In genomic region chr3:71033681-71034220, GRCh38 we compare ENCODE assay signal across 18 cellular contexts.
DNase-seq lines count a peak whose midpoint lies in the region; ATAC-seq and TF ChIP-seq lines count a peak whose summit lies in the region.
"Had no signal": no experiment of that assay in that cellular context is flagged by ENCODE, and none has a peak within 500 bp of the region (broad histone marks: within the 10 kb centered on the region; RNA-seq: fewer than 3 reads in every experiment).

No MANE protein-coding gene starts in this region.

- no peak overlapping the region for H3K4me3 Mint-ChIP-seq in activated naive CD4-positive, alpha-beta T cell treated with anti-CD3 and anti-CD28 coated beads for 36 hours
- H3K4me3 Mint-ChIP-seq in activated B cell treated with CpG ODN at 0.5 μM for 24 hours = no peak overlapping the region
- H3K4me3 Mint-ChIP-seq: endodermal cell had no signal

- peaks cover 90% of the 10 kb centered on the region for H3K4me1 Mint-ChIP-seq in activated naive CD4-positive, alpha-beta T cell treated with anti-CD3 and anti-CD28 coated beads for 36 hours (ENCODE audit: low read depth)
- peaks cover 91% of the 10 kb centered on the region for H3K4me1 Mint-ChIP-seq in activated B cell treated with CpG ODN at 0.5 μM for 24 hours

- H3K36me3 ChIP-seq in esophagus muscularis mucosa = peaks cover 0 to 49% (median 26%) of the 10 kb centered on the region in 4 donors
- H3K36me3 ChIP-seq in sigmoid colon = peaks cover 0 to 17% (median 3%) of the 10 kb centered on the region in 4 donors

- CTCF ChIA-PET in activated naive CD4-positive, alpha-beta T cell treated with anti-CD3 and anti-CD28 coated beads for 36 hours (lab: Charles Lee) = interaction anchor here (1.3 kb wide), 1 partner anchor 10 kb away, joined by 4 read pairs; no protein-coding TSS in a partner anchor
- CTCF ChIA-PET in activated B cell treated with CpG ODN at 0.5 μM for 24 hours (lab: Charles Lee) = interaction anchor here (1.2 to 1.5 kb wide), 2 partner anchors 24 to 35 kb away, joined by 3 to 4 read pairs; no protein-coding TSS in a partner anchor

- 82% methylated on average over 9 of the region's 9 CpGs for WGBS in esophagus muscularis mucosa
- WGBS in sigmoid colon, 2 donors = 91 to 94% methylated on average over 9 of the region's 9 CpGs

- no peak for DNase-seq in activated naive CD4-positive, alpha-beta T cell treated with anti-CD3 and anti-CD28 coated beads for 36 hours
- no peak for DNase-seq in activated naive CD4-positive, alpha-beta T cell (lab: John Stamatoyannopoulos, UW)
- no peak for DNase-seq in activated B cell treated with CpG ODN at 0.5 μM for 24 hours
- DNase-seq in esophagus muscularis mucosa (ENCODE audit: extremely low spot score) = peak; percentile 78
- DNase-seq in sigmoid colon = no peak
- no peak for DNase-seq in NCI-H1105 treated with DMSO at 0.1 percent for 48 hours (lab: John Stamatoyannopoulos, UW)
- no peak for DNase-seq in NCI-H1930 (lab: John Stamatoyannopoulos, UW)
- DNase-seq: endodermal cell; foreskin fibroblast; GOT3; left ventricle myocardium superior; NCI-H1436; NCI-H2227 treated with DMSO at 0.1 percent for 48 hours; stimulated activated CD4-positive, alpha-beta T cell treated with anti-CD3 and anti-CD28 coated beads, Interleukin-12 subunit alpha, Interleukin-12 subunit beta, amount 100 ng/mL, for 4 hours; stomach; SW 1271 had no signal

- H3K27ac Mint-ChIP-seq in activated naive CD4-positive, alpha-beta T cell treated with anti-CD3 and anti-CD28 coated beads for 36 hours = peak overlapping the region; percentile 79
- H3K27ac Mint-ChIP-seq in activated B cell treated with CpG ODN at 0.5 μM for 24 hours = peak overlapping the region; percentile 57
- H3K27ac Mint-ChIP-seq: endodermal cell had no signal

- H3K9me3 ChIP-seq in esophagus muscularis mucosa (no peaks in the 10 kb centered on the region), sigmoid colon (no peaks in the 10 kb centered on the region)
- H3K9me3 ChIP-seq: stomach had no signal

- no peak for TF ChIP-seq CTCF in activated B cell treated with CpG ODN at 0.5 μM for 24 hours (IDR thresholded peaks at IDR 0.05)
- TF ChIP-seq CTCF in esophagus muscularis mucosa (IDR thresholded peaks at IDR 0.05) = no peak
- no peak for TF ChIP-seq CTCF in sigmoid colon (IDR thresholded peaks at IDR 0.05)

- peak overlapping the region; percentile 66 to 77 (median 69) for H3K27ac ChIP-seq in esophagus muscularis mucosa (replicated peaks in 1 of 4)
- H3K27ac ChIP-seq in sigmoid colon = peak overlapping the region; percentile 58 to 84 (median 75)
- H3K27ac ChIP-seq: RWPE1 had no signal

- no peaks in the 10 kb centered on the region for H3K27me3 Mint-ChIP-seq in activated naive CD4-positive, alpha-beta T cell treated with anti-CD3 and anti-CD28 coated beads for 36 hours (ENCODE audit: low read depth)
- no peaks in the 10 kb centered on the region for H3K27me3 Mint-ChIP-seq in activated B cell treated with CpG ODN at 0.5 μM for 24 hours

- H3K9me3 Mint-ChIP-seq in activated naive CD4-positive, alpha-beta T cell treated with anti-CD3 and anti-CD28 coated beads for 36 hours = no peaks in the 10 kb centered on the region
- no peaks in the 10 kb centered on the region for H3K9me3 Mint-ChIP-seq in activated B cell treated with CpG ODN at 0.5 μM for 24 hours

- TF ChIP-seq POLR2A in esophagus muscularis mucosa (IDR thresholded peaks at IDR 0.05; ENCODE audit: low read depth) (no peak), sigmoid colon (IDR thresholded peaks at IDR 0.05) (no peak)

- POLR2A ChIA-PET in activated B cell treated with CpG ODN at 0.5 μM for 24 hours (lab: Charles Lee) = interaction anchor here (0.7 to 2.7 kb wide), 5 partner anchors 15 to 114 kb away, joined by 4 to 15 read pairs (median 6); no protein-coding TSS in a partner anchor

- H3K4me1 ChIP-seq in esophagus muscularis mucosa (peaks cover 69 to 100% (median 93%) of the 10 kb centered on the region in 4 donors), sigmoid colon (peaks cover 2 to 97% (median 87%) of the 10 kb centered on the region in 4 donors)

- H3K4me3 ChIP-seq in esophagus muscularis mucosa (no peak overlapping the region), sigmoid colon (no peak overlapping the region)
- H3K4me3 ChIP-seq: stomach had no signal

- intact Hi-C loops in activated naive CD4-positive, alpha-beta T cell treated with anti-CD3 and anti-CD28 coated beads for 36 hours (cut with micrococcal nuclease) = no loop called here
- intact Hi-C loops in activated B cell treated with CpG ODN at 0.5 μM for 24 hours (cut with micrococcal nuclease) (loop anchor here (2.0 kb wide), 1 partner anchor 19 kb away; no protein-coding TSS in a partner anchor), esophagus muscularis mucosa (cut with DNase I) (no loop called here), sigmoid colon (cut with DNase I) (no loop called here)

- ATAC-seq in activated B cell treated with CpG ODN at 0.5 μM for 24 hours (ENCODE audit: low read depth) (no peak), GM21619 (IDR thresholded peaks at IDR 0.05; ENCODE audit: unreplicated experiment) (no peak)
- ATAC-seq: left ventricle myocardium superior had no signal

- H3K36me3 Mint-ChIP-seq in activated naive CD4-positive, alpha-beta T cell treated with anti-CD3 and anti-CD28 coated beads for 36 hours (ENCODE audit: low read depth) = peaks cover 52% of the 10 kb centered on the region
- peaks cover 98% of the 10 kb centered on the region for H3K36me3 Mint-ChIP-seq in activated B cell treated with CpG ODN at 0.5 μM for 24 hours (ENCODE audit: low read depth)

- TF ChIP-seq EP300 in esophagus muscularis mucosa (IDR thresholded peaks at IDR 0.05) (no peak), sigmoid colon (IDR thresholded peaks at IDR 0.05) (no peak)

- no peaks in the 10 kb centered on the region for H3K27me3 ChIP-seq in esophagus muscularis mucosa
- no peaks in the 10 kb centered on the region for H3K27me3 ChIP-seq in sigmoid colon
- H3K27me3 ChIP-seq: stomach had no signal
